In genomic region chr3:126084667-126085180, GRCh38 we compare ENCODE assay signal across 8 cellular contexts. TPM values are rescaled to one million over a fixed set of nuclear protein-coding genes. Genes with fewer than 3 reads are reported as not detected.
DNase-seq lines count a peak whose midpoint lies in the region; ATAC-seq and TF ChIP-seq lines count a peak whose summit lies in the region.

No MANE protein-coding gene starts in this region.

- ATAC-seq in HG03521 (IDR thresholded peaks at IDR 0.05; ENCODE audit: unreplicated experiment) (no peak), HG02885 (IDR thresholded peaks at IDR 0.05; ENCODE audit: poor library complexity, unreplicated experiment) (no peak)

- H3K4me2 ChIP-seq in BLaER1 treated with 17β-estradiol and CSF1 and Interleukin-3, amounts not matched to agents 10 nM and 100 nM: peak overlapping the region; percentile 42 to 82 (median 68)

- TF ChIP-seq CTCF in dorsolateral prefrontal cortex (IDR thresholded peaks at IDR 0.05 in 54 of 56, conservative IDR thresholded peaks at IDR 0.05 in 2 of 56; ENCODE audit: low read depth in 1 of 56, partially characterized antibody in 56 of 56): no peak
- no peak for TF ChIP-seq CTCF in nephron (IDR thresholded peaks at IDR 0.05; ENCODE audit: unreplicated experiment in 3 of 3)

- H3K9ac ChIP-seq in BLaER1 treated with 17β-estradiol and CSF1 and Interleukin-3, amounts not matched to agents 10 nM and 100 nM: peak overlapping the region; percentile 83 to 92 (median 87); a peak in 18 of 22 replicates

- H3K27ac Mint-ChIP-seq in nephron: peak overlapping the region; percentile 52 to 88 (median 87)

- intact Hi-C loops in dorsolateral prefrontal cortex (cut with DNase I): loop anchor here in 1 of 2 donors (10.0 kb wide), 1 partner anchor 160 kb away; no protein-coding TSS in a partner anchor

- peaks cover 9% of the 10 kb centered on the region for H3K9me3 Mint-ChIP-seq in nephron

- H4K20me1 ChIP-seq in BLaER1 treated with 17β-estradiol and CSF1 and Interleukin-3, amounts not matched to agents 10 nM and 100 nM: peaks cover 0 to 7% (median 0%) of the 10 kb centered on the region in 11 experiments; a peak in 1 of 22 replicates

- H3K4me1 ChIP-seq in BLaER1 treated with 17β-estradiol and CSF1 and Interleukin-3, amounts not matched to agents 10 nM and 100 nM: peaks cover 0 to 22% (median 8%) of the 10 kb centered on the region in 10 experiments; a peak in 13 of 20 replicates

- peak overlapping the region; percentile 65 to 80 (median 75) for H3K4me3 ChIP-seq in BLaER1 treated with 17β-estradiol and CSF1 and Interleukin-3, amounts not matched to agents 10 nM and 100 nM
- H3K4me3 ChIP-seq in MG63 (peak overlapping the region; percentile 65), dorsolateral prefrontal cortex (peak overlapping the region; percentile 54 to 92 (median 84))

- no peaks in the 10 kb centered on the region for H3K27me3 Mint-ChIP-seq in nephron (ENCODE audit: low read depth)

- H3K4me1 Mint-ChIP-seq in nephron: peaks cover 12% of the 10 kb centered on the region

- H3K27ac ChIP-seq in BLaER1 treated with 17β-estradiol and CSF1 and Interleukin-3, amounts not matched to agents 10 nM and 100 nM: peak overlapping the region in 7 of 11 experiments; percentile 63 to 89 (median 86); a peak in 10 of 22 replicates
- H3K27ac ChIP-seq in dorsolateral prefrontal cortex: peak overlapping the region in 56 of 59 donors; percentile 7 to 94 (median 84)

- DNase-seq in MG63 (no peak), dorsolateral prefrontal cortex (no peak), mesenteric fat pad (ENCODE audit: low spot score) (no peak)
- no peak for DNase-seq in activated CD4-positive, CD25-positive, alpha-beta regulatory T cell treated with anti-CD3 and anti-CD28 coated beads, Interleukin-2, amount 50 U/mL, for 72 hours

- H3K9me3 ChIP-seq in BLaER1 treated with 17β-estradiol and CSF1 and Interleukin-3, amounts not matched to agents 10 nM and 100 nM (replicated peaks in 1 of 11): peaks cover 23 to 51% (median 40%) of the 10 kb centered on the region in 11 experiments
- H3K9me3 ChIP-seq in MG63: peaks cover 5% of the 10 kb centered on the region

- peaks cover 0 to 7% (median 0%) of the 10 kb centered on the region in 11 experiments; a peak in 2 of 22 replicates for H3K36me3 ChIP-seq in BLaER1 treated with 17β-estradiol and CSF1 and Interleukin-3, amounts not matched to agents 10 nM and 100 nM
- no peaks in the 10 kb centered on the region for H3K36me3 ChIP-seq in MG63

- H3K36me3 Mint-ChIP-seq in nephron (ENCODE audit: low read depth): peaks cover 12% of the 10 kb centered on the region

- peak overlapping the region; percentile 81 to 92 (median 88) for H3K4me3 Mint-ChIP-seq in nephron

- H3K27me3 ChIP-seq in BLaER1 treated with 17β-estradiol and CSF1 and Interleukin-3, amounts not matched to agents 10 nM and 100 nM: no peaks in the 10 kb centered on the region
- H3K27me3 ChIP-seq in MG63: no peaks in the 10 kb centered on the region
- H3K27me3 ChIP-seq in dorsolateral prefrontal cortex: no peaks in the 10 kb centered on the region

RNA-seq across cellular contexts. Expression of gene SLC41A3, which starts 0.8 kb away (rescaled TPM):
- total RNA-seq in MG63 (2014; rRNA removed; shearing (Covaris generic); ENCODE audit: low replicate concordance): 55.6 and 63.0 TPM in 2 replicates
- 100 to 1,000 TPM in 53 of 120 experiments, 10 to 100 TPM in 67; 47.0 to 128 (median 96.7) TPM for total RNA-seq in dorsolateral prefrontal cortex
- total RNA-seq in mesenteric fat pad: 35.7 TPM
